ENCODE assay signal across 1 cellular context in genomic region chr3:179604336-179605078, GRCh38.
TF ChIP-seq lines count a peak whose summit lies in the region.

Gene MRPL47, minus strand, starts transcription at chr3:179604638. Its CDS starts 14 bp downstream, at chr3:179604624.
Gene NDUFB5, plus strand, starts transcription at chr3:179604794. Its CDS starts 22 bp downstream, at chr3:179604816.

TF ChIP-seq in HEK293, 187 proteins besides CTCF, POLR2A, EP300 and RAD21 (continued from another document and continues in another):
- no peak for TF ChIP-seq ZNF280D (tag by site-specific recombination; IDR thresholded peaks at IDR 0.05)
- TF ChIP-seq OSR2 (tag by site-specific recombination; IDR thresholded peaks at IDR 0.05): no peak
- TF ChIP-seq TSHZ1 (tag by site-specific recombination; IDR thresholded peaks at IDR 0.05; ENCODE audit: borderline replicate concordance): no peak
- no peak for TF ChIP-seq ZNF514 (tag by site-specific recombination; IDR thresholded peaks at IDR 0.05)
- no peak for TF ChIP-seq ZNF391 (tag by site-specific recombination; IDR thresholded peaks at IDR 0.05; ENCODE audit: borderline replicate concordance, low read depth)
- TF ChIP-seq KLF7 (tag by site-specific recombination; IDR thresholded peaks at IDR 0.05; ENCODE audit: borderline replicate concordance): no peak
- TF ChIP-seq ZNF639 (tag by site-specific recombination; IDR thresholded peaks at IDR 0.05): no peak
- TF ChIP-seq ZNF791 (tag by site-specific recombination; IDR thresholded peaks at IDR 0.05): no peak
- no peak for TF ChIP-seq ZSCAN16 (tag by site-specific recombination; IDR thresholded peaks at IDR 0.05)
- peak; percentile 77 for TF ChIP-seq ZBTB21 (tag by site-specific recombination; IDR thresholded peaks at IDR 0.05)
- TF ChIP-seq ZNF513 (tag by site-specific recombination; IDR thresholded peaks at IDR 0.05): no peak
- TF ChIP-seq ZNF112 (tag by site-specific recombination; IDR thresholded peaks at IDR 0.05): no peak
- TF ChIP-seq HOXD13 (CRISPR knock-in tag; IDR thresholded peaks at IDR 0.05; ENCODE audit: borderline replicate concordance): no peak
- TF ChIP-seq ZNF341 (tag by site-specific recombination; IDR thresholded peaks at IDR 0.05; ENCODE audit: low read depth): 0 out of 2 replicates have a peak, but pooled peaks have one; percentile 34
- TF ChIP-seq ZNF148 (tag by site-specific recombination; IDR thresholded peaks at IDR 0.05; ENCODE audit: borderline replicate concordance): no peak
- no peak for TF ChIP-seq GLIS1 (tag by site-specific recombination; IDR thresholded peaks at IDR 0.05)
- TF ChIP-seq ZNF76 (tag by site-specific recombination; IDR thresholded peaks at IDR 0.05; ENCODE audit: borderline replicate concordance, low read depth): peak; percentile 59; the same call in 1 of the 2 replicates
- TF ChIP-seq ZNF366 (tag by site-specific recombination; conservative IDR thresholded peaks at IDR 0.05): peak; percentile 32; the same call in 1 of the 2 replicates
- no peak for TF ChIP-seq ZNF596 (tag by site-specific recombination; IDR thresholded peaks at IDR 0.05)
- TF ChIP-seq ELK4 (IDR thresholded peaks at IDR 0.05; ENCODE audit: borderline replicate concordance, low read depth, low read length): no peak
- TF ChIP-seq PBX3 (CRISPR knock-in tag; IDR thresholded peaks at IDR 0.05): no peak
- peak; percentile 85 for TF ChIP-seq SP2 (tag by site-specific recombination; IDR thresholded peaks at IDR 0.05)
- TF ChIP-seq ZNF837 (tag by site-specific recombination; IDR thresholded peaks at IDR 0.05): no peak
- no peak for TF ChIP-seq SCRT1 (tag by site-specific recombination; IDR thresholded peaks at IDR 0.05; ENCODE audit: borderline replicate concordance)
- no peak for TF ChIP-seq ZNF830 (tag by site-specific recombination; IDR thresholded peaks at IDR 0.05; ENCODE audit: low read depth)
- no peak for TF ChIP-seq ZNF624 (tag by site-specific recombination; IDR thresholded peaks at IDR 0.05)
- TF ChIP-seq ZNF610 (tag by site-specific recombination; IDR thresholded peaks at IDR 0.05; ENCODE audit: borderline replicate concordance): no peak
- no peak; the same call in 1 of the 2 replicates for TF ChIP-seq ZBTB20 (tag by site-specific recombination; IDR thresholded peaks at IDR 0.05)
- no peak for TF ChIP-seq ZNF114 (tag by site-specific recombination; IDR thresholded peaks at IDR 0.05)
- no peak for TF ChIP-seq SCRT2 (tag by site-specific recombination; IDR thresholded peaks at IDR 0.05)
- no peak for TF ChIP-seq ZSCAN5A (tag by site-specific recombination; IDR thresholded peaks at IDR 0.05)
- no peak for TF ChIP-seq ZNF2 (tag by site-specific recombination; IDR thresholded peaks at IDR 0.05)
- no peak for TF ChIP-seq ZBTB44 (tag by site-specific recombination; IDR thresholded peaks at IDR 0.05)
- TF ChIP-seq ZNF585B (tag by site-specific recombination; IDR thresholded peaks at IDR 0.05): no peak
- peak; percentile 20; the same call in 1 of the 2 replicates for TF ChIP-seq ZNF501 (tag by site-specific recombination; IDR thresholded peaks at IDR 0.05)
- TF ChIP-seq ZNF658 (tag by site-specific recombination; IDR thresholded peaks at IDR 0.05): no peak
- no peak for TF ChIP-seq ZNF571 (tag by site-specific recombination; IDR thresholded peaks at IDR 0.05)
- TF ChIP-seq ZBTB26 (tag by site-specific recombination; optimal IDR thresholded peaks at IDR 0.05): peak; percentile 21
- TF ChIP-seq KLF1 (tag by site-specific recombination; IDR thresholded peaks at IDR 0.05): no peak
- no peak for TF ChIP-seq ZNF707 (tag by site-specific recombination; IDR thresholded peaks at IDR 0.05)
- no peak for TF ChIP-seq ZNF266 (tag by site-specific recombination; IDR thresholded peaks at IDR 0.05; ENCODE audit: low read depth)
- no peak for TF ChIP-seq ZNF544 (tag by site-specific recombination; IDR thresholded peaks at IDR 0.05)
- TF ChIP-seq ZBTB1 (tag by site-specific recombination; IDR thresholded peaks at IDR 0.05): no peak
- TF ChIP-seq GLI2 (tag by site-specific recombination; IDR thresholded peaks at IDR 0.05; ENCODE audit: borderline replicate concordance, low read depth): no peak
